Comparison of ENCODE assay signal across 1 cellular context in the genomic region with DNA sequence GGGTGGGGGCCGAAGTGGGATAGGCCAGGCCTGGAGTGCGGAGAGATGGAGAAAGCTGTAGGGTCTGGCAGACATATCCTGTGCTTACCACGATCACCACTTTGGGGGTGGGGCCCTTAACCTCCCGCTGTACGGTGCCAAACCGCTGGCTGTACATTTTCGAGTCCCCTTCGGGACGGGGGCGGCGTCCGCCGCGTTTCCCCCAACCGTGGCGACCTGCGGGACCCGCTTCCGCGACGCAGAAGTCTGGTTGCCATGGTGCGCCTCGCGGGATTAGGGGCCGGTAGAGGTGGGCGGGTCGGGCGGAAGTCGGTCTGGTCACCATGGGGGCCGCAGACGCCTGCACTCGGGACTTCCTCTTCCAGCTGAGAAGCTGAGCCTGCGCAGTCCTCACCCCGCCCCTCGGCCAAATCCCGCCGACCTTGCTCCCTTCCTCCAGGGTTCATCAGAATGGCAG.
A peak's percentile ranks its signal among the peaks of the same experiment; 100 is the strongest.
TF ChIP-seq lines count a peak whose summit lies in the region.

A gene with protein sequence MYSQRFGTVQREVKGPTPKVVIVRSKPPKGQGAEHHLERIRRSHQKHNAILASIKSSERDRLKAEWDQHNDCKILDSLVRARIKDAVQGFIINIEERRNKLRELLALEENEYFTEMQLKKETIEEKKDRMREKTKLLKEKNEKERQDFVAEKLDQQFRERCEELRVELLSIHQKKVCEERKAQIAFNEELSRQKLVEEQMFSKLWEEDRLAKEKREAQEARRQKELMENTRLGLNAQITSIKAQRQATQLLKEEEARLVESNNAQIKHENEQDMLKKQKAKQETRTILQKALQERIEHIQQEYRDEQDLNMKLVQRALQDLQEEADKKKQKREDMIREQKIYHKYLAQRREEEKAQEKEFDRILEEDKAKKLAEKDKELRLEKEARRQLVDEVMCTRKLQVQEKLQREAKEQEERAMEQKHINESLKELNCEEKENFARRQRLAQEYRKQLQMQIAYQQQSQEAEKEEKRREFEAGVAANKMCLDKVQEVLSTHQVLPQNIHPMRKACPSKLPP (minus strand): TSS at position 248 of the 457 bp plus-strand sequence. CDS start 91 bp downstream, at position 157.

TF ChIP-seq in A549, 52 proteins besides CTCF, POLR2A, EP300 and RAD21 (continued from another document):
- TF ChIP-seq CHD2 (IDR thresholded peaks at IDR 0.05; ENCODE audit: low read length, partially characterized antibody) (peak; percentile 69), HOXA7 (CRISPR knock-in tag; IDR thresholded peaks at IDR 0.05) (no peak), FOSB (CRISPR knock-in tag; IDR thresholded peaks at IDR 0.05) (no peak), MAFK (IDR thresholded peaks at IDR 0.05; ENCODE audit: partially characterized antibody) (no peak), CBX8 (IDR thresholded peaks at IDR 0.05) (no peak)
- TF ChIP-seq, protein P1, sequence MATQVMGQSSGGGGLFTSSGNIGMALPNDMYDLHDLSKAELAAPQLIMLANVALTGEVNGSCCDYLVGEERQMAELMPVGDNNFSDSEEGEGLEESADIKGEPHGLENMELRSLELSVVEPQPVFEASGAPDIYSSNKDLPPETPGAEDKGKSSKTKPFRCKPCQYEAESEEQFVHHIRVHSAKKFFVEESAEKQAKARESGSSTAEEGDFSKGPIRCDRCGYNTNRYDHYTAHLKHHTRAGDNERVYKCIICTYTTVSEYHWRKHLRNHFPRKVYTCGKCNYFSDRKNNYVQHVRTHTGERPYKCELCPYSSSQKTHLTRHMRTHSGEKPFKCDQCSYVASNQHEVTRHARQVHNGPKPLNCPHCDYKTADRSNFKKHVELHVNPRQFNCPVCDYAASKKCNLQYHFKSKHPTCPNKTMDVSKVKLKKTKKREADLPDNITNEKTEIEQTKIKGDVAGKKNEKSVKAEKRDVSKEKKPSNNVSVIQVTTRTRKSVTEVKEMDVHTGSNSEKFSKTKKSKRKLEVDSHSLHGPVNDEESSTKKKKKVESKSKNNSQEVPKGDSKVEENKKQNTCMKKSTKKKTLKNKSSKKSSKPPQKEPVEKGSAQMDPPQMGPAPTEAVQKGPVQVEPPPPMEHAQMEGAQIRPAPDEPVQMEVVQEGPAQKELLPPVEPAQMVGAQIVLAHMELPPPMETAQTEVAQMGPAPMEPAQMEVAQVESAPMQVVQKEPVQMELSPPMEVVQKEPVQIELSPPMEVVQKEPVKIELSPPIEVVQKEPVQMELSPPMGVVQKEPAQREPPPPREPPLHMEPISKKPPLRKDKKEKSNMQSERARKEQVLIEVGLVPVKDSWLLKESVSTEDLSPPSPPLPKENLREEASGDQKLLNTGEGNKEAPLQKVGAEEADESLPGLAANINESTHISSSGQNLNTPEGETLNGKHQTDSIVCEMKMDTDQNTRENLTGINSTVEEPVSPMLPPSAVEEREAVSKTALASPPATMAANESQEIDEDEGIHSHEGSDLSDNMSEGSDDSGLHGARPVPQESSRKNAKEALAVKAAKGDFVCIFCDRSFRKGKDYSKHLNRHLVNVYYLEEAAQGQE (IDR thresholded peaks at IDR 0.05), result peak; percentile 60
TF ChIP-seq in A549: peak in this region for 5.
